Comparison of ENCODE assay signal across 8 cellular contexts in the genomic region with DNA sequence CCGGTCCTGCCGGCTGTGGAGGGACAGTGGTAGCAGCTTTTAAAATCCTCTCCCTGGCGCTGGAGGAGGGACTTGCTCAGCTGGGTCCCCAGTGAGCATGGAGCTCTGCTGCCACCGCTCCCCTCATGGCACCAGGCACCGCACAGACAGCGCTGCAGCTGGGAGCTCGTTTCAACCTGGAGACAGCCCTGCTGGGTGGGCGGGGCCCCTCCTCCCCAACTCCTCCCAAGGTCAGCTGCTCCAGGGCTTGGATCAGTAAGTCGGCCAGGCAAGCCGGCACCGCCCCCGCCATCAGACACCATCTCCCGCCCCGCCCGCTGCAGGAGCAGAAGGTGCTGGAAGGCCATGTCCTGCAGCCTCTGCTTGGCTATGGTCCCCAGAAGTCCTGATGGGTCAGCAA. TPM values are rescaled to one million over a fixed set of nuclear protein-coding genes. Genes with fewer than 3 reads are reported as not detected.
A peak's percentile ranks its signal among the peaks of the same experiment; 100 is the strongest.
DNase-seq lines count a peak whose midpoint lies in the region; ATAC-seq, FAIRE-seq and TF ChIP-seq lines count a peak whose summit lies in the region.

No MANE protein-coding gene starts in this region.

- 1% methylated on average over 15 of the region's 15 CpGs for WGBS in urinary bladder

- no peaks in the 10 kb centered on the region for H3K36me3 Mint-ChIP-seq in activated CD4-positive, alpha-beta T cell treated with anti-CD3 and anti-CD28 coated beads, Interleukin-2, amount 10 ng/mL, durations not matched to agents 24 days and 14 days (ENCODE audit: low read depth)
- no peaks in the 10 kb centered on the region for H3K36me3 Mint-ChIP-seq in T-helper 2 cell treated with Interferon-gamma antibody and Interleukin-4, amounts not matched to agents 5 μg/mL and 100 μg/mL, for 36 hours (ENCODE audit: low read depth)

- peak overlapping the region; percentile 76 for H2AFZ ChIP-seq in endothelial cell of umbilical vein (ENCODE audit: low read depth, low read length)

- peaks cover 8% of the 10 kb centered on the region for H3K27me3 Mint-ChIP-seq in activated CD4-positive, alpha-beta T cell treated with anti-CD3 and anti-CD28 coated beads, Interleukin-2, amount 10 ng/mL, durations not matched to agents 24 days and 14 days
- no peaks in the 10 kb centered on the region for H3K27me3 Mint-ChIP-seq in T-helper 2 cell treated with Interferon-gamma antibody and Interleukin-4, amounts not matched to agents 5 μg/mL and 100 μg/mL, for 36 hours (ENCODE audit: low read depth)

- no peaks in the 10 kb centered on the region for H3K9me3 Mint-ChIP-seq in activated CD4-positive, alpha-beta T cell treated with anti-CD3 and anti-CD28 coated beads, Interleukin-2, amount 10 ng/mL, durations not matched to agents 24 days and 14 days
- no peaks in the 10 kb centered on the region for H3K9me3 Mint-ChIP-seq in T-helper 2 cell treated with Interferon-gamma antibody and Interleukin-4, amounts not matched to agents 5 μg/mL and 100 μg/mL, for 36 hours

- H3K4me3 ChIP-seq in endothelial cell of umbilical vein (replicated peaks in 1 of 3; ENCODE audit: insufficient read depth in 1 of 3, low read depth in 1 of 3, low read length in 3 of 3) (no peak overlapping the region), mucosa of stomach (ENCODE audit: low read length) (no peak overlapping the region), urinary bladder (ENCODE audit: low read depth, low read length) (peak overlapping the region; percentile 9)

- H3K4me1 ChIP-seq in endothelial cell of umbilical vein (ENCODE audit: control insufficient read depth, extremely low read depth, insufficient read depth, low read length): peaks cover 12% of the 10 kb centered on the region
- peaks cover 20% of the 10 kb centered on the region for H3K4me1 ChIP-seq in mucosa of stomach (ENCODE audit: control insufficient read depth, insufficient read depth, low read length)
- no peaks in the 10 kb centered on the region for H3K4me1 ChIP-seq in urinary bladder (ENCODE audit: insufficient read depth)

- H3K27me3 ChIP-seq in endothelial cell of umbilical vein (ENCODE audit: control insufficient read depth in 2 of 2, insufficient read depth in 2 of 2, low read length in 2 of 2): no peaks in the 10 kb centered on the region
- peaks cover 11% of the 10 kb centered on the region for H3K27me3 ChIP-seq in mucosa of stomach (ENCODE audit: control insufficient read depth, insufficient read depth, low read length)

- H3K4me3 Mint-ChIP-seq in activated CD4-positive, alpha-beta T cell treated with anti-CD3 and anti-CD28 coated beads, Interleukin-2, amount 10 ng/mL, durations not matched to agents 24 days and 14 days: peak overlapping the region; percentile 5
- H3K4me3 Mint-ChIP-seq in T-helper 2 cell treated with Interferon-gamma antibody and Interleukin-4, amounts not matched to agents 5 μg/mL and 100 μg/mL, for 36 hours: peak overlapping the region; percentile 54

- dilution Hi-C loops in endothelial cell of umbilical vein (cut with MboI; ENCODE audit: extremely low pct_ligation_motif_present, low sequenced_read_pairs): no loop called here

- peak overlapping the region; percentile 38 for H3K4me2 ChIP-seq in endothelial cell of umbilical vein (ENCODE audit: insufficient read depth, low read length)

- H3K9me1 ChIP-seq in endothelial cell of umbilical vein (replicated peaks; ENCODE audit: control insufficient read depth, extremely low read depth, insufficient read depth, low read length): no peaks in the 10 kb centered on the region

- H4K20me1 ChIP-seq in endothelial cell of umbilical vein (replicated peaks; ENCODE audit: control insufficient read depth, extremely low read depth, insufficient read depth, low read length): no peaks in the 10 kb centered on the region

- POLR2A ChIA-PET in endothelial cell of umbilical vein (lab: Charles Lee): no interaction called here

- TF ChIP-seq POLR2A in endothelial cell of umbilical vein (IDR thresholded peaks at IDR 0.05; ENCODE audit: low read depth, low read length): no peak

- H3K36me3 ChIP-seq in endothelial cell of umbilical vein (ENCODE audit: control insufficient read depth in 2 of 2, extremely low read depth in 1 of 2, insufficient read depth in 2 of 2, low read length in 2 of 2) (no peaks in the 10 kb centered on the region), mucosa of stomach (ENCODE audit: control insufficient read depth, insufficient read depth, low read length) (no peaks in the 10 kb centered on the region), urinary bladder (ENCODE audit: insufficient read depth) (no peaks in the 10 kb centered on the region)

- peaks cover 4% of the 10 kb centered on the region for H3K79me2 ChIP-seq in endothelial cell of umbilical vein (ENCODE audit: control insufficient read depth, insufficient read depth, low read length)

- no TSS peak for BruUV-seq in endothelial cell of umbilical vein (replicated peaks; lab: Mats Ljungman, UMichigan)

- FAIRE-seq in endothelial cell of umbilical vein (lab: Jason Lieb, UNC): peak; percentile 74

- CTCF ChIA-PET in endothelial cell of umbilical vein (lab: Charles Lee): interaction anchor here (0.9 to 2.0 kb wide), 7 partner anchors 9 to 182 kb away, joined by 3 to 9 read pairs (median 5); a partner anchor contains a TSS

- no peak for TF ChIP-seq CTCF in endothelial cell of umbilical vein (IDR thresholded peaks at IDR 0.05; ENCODE audit: extremely low read depth in 1 of 2, insufficient read depth in 1 of 2, low read depth in 1 of 2, low read length in 2 of 2)

- no peaks in the 10 kb centered on the region for H3K9me3 ChIP-seq in endothelial cell of umbilical vein (replicated peaks; ENCODE audit: control insufficient read depth, insufficient read depth, low read length)
- no peaks in the 10 kb centered on the region for H3K9me3 ChIP-seq in mucosa of stomach (ENCODE audit: control insufficient read depth, low read length)

- no peak overlapping the region for H3K9ac ChIP-seq in endothelial cell of umbilical vein (replicated peaks; ENCODE audit: extremely low read depth, insufficient read depth, low read length)
- peak overlapping the region; percentile 27 for H3K9ac ChIP-seq in mucosa of stomach (ENCODE audit: low read length)

- H3K4me1 Mint-ChIP-seq in activated CD4-positive, alpha-beta T cell treated with anti-CD3 and anti-CD28 coated beads, Interleukin-2, amount 10 ng/mL, durations not matched to agents 24 days and 14 days: peaks cover 14% of the 10 kb centered on the region
- peaks cover 24% of the 10 kb centered on the region for H3K4me1 Mint-ChIP-seq in T-helper 2 cell treated with Interferon-gamma antibody and Interleukin-4, amounts not matched to agents 5 μg/mL and 100 μg/mL, for 36 hours (ENCODE audit: low read depth)

- no peak for DNase-seq in activated CD4-positive, alpha-beta T cell treated with anti-CD3 and anti-CD28 coated beads, Interleukin-2, amount 10 ng/mL, durations not matched to agents 24 days and 14 days
- DNase-seq in activated CD4-positive, alpha-beta T cell treated with anti-CD3 and anti-CD28 coated beads, Interleukin-2, amount 50 U/mL, for 4 hours: no peak
- no peak for DNase-seq in T-helper 2 cell treated with Interferon-gamma antibody and Interleukin-4, amounts not matched to agents 5 μg/mL and 100 μg/mL, for 36 hours (ENCODE audit: low spot score)
- DNase-seq in endothelial cell of umbilical vein (ENCODE audit: low read depth, low spot score): peak; percentile 42

- no peak for ATAC-seq in GM21360 (IDR thresholded peaks at IDR 0.05; ENCODE audit: unreplicated experiment)
- ATAC-seq in GM21381 (IDR thresholded peaks at IDR 0.05; ENCODE audit: unreplicated experiment): no peak

- intact Hi-C loops in activated CD4-positive, alpha-beta T cell treated with anti-CD3 and anti-CD28 coated beads, Interleukin-2, amount 10 ng/mL, durations not matched to agents 24 days and 14 days (cut with micrococcal nuclease): no loop called here
- intact Hi-C loops in endothelial cell of umbilical vein (cut with micrococcal nuclease): no loop called here

- H3K27ac Mint-ChIP-seq in activated CD4-positive, alpha-beta T cell treated with anti-CD3 and anti-CD28 coated beads, Interleukin-2, amount 10 ng/mL, durations not matched to agents 24 days and 14 days: no peak overlapping the region
- no peak overlapping the region for H3K27ac Mint-ChIP-seq in T-helper 2 cell treated with Interferon-gamma antibody and Interleukin-4, amounts not matched to agents 5 μg/mL and 100 μg/mL, for 36 hours

- H3K27ac ChIP-seq in endothelial cell of umbilical vein (ENCODE audit: insufficient read depth, low read depth, low read length) (no peak overlapping the region), urinary bladder (ENCODE audit: low read depth) (no peak overlapping the region)

TF ChIP-seq in endothelial cell of umbilical vein, 7 proteins besides CTCF, POLR2A, EP300 and RAD21 (continues in another document):
- no peak for TF ChIP-seq MYC (IDR thresholded peaks at IDR 0.05; ENCODE audit: low read depth, low read length)

RNA-seq across cellular contexts. Expression of a gene that starts 16.4 kb away (rescaled TPM):
- total RNA-seq in activated CD4-positive, alpha-beta T cell treated with anti-CD3 and anti-CD28 coated beads, Interleukin-2, amount 10 ng/mL, durations not matched to agents 24 days and 14 days: 4.4 and 4.7 TPM in 2 replicates
- 7.1 and 10.8 TPM in 2 replicates for total RNA-seq in endothelial cell of umbilical vein
- polyA plus RNA-seq in endothelial cell of umbilical vein: 5.8 and 7.2 TPM in 2 replicates
- 2.9 and 4.4 TPM in 2 replicates for polyA plus RNA-seq in endothelial cell of umbilical vein (2011; cell fraction: cytosol; rRNA removed)
- polyA plus RNA-seq in endothelial cell of umbilical vein (2011; cell fraction: nucleus; rRNA removed): 19.9 and 20.5 TPM in 2 replicates
- polyA plus RNA-seq in endothelial cell of umbilical vein (2012): 3.4 and 4.1 TPM in 2 replicates
- polyA minus RNA-seq in endothelial cell of umbilical vein: 13.4 and 19.5 TPM in 2 replicates
- polyA minus RNA-seq in endothelial cell of umbilical vein (2011; cell fraction: cytosol; rRNA and poly(A)+ RNA removed): 2.8 TPM
- polyA minus RNA-seq in endothelial cell of umbilical vein (2011; cell fraction: nucleus; rRNA and poly(A)+ RNA removed): 14.0 and 15.3 TPM in 2 replicates
- total RNA-seq in urinary bladder: 6.3 TPM
- 8.4 TPM for polyA plus RNA-seq in urinary bladder

RNA-seq across cellular contexts. Expression of a gene that starts 16.7 kb away (rescaled TPM):
- not detected in 2 replicates for total RNA-seq in activated CD4-positive, alpha-beta T cell treated with anti-CD3 and anti-CD28 coated beads, Interleukin-2, amount 10 ng/mL, durations not matched to agents 24 days and 14 days
- total RNA-seq in endothelial cell of umbilical vein (0.12 TPM in 1 of 2 replicates, not detected in the other), urinary bladder (not detected)
- polyA plus RNA-seq in endothelial cell of umbilical vein (0.03 TPM in 1 of 2 replicates, not detected in the other), urinary bladder (0.06 TPM)
- polyA plus RNA-seq in endothelial cell of umbilical vein (2011; cell fraction: cytosol; rRNA removed): not detected in 2 replicates
- polyA plus RNA-seq in endothelial cell of umbilical vein (2011; cell fraction: nucleus; rRNA removed): not detected in 2 replicates
- polyA plus RNA-seq in endothelial cell of umbilical vein (2012): 0.15 TPM in 1 of 2 replicates, not detected in the other
- polyA minus RNA-seq in endothelial cell of umbilical vein: not detected in 2 replicates
- not detected for polyA minus RNA-seq in endothelial cell of umbilical vein (2011; cell fraction: cytosol; rRNA and poly(A)+ RNA removed)
- not detected in 2 replicates for polyA minus RNA-seq in endothelial cell of umbilical vein (2011; cell fraction: nucleus; rRNA and poly(A)+ RNA removed)
